11 cellular contexts compared by ENCODE assay signal in the genomic region with DNA sequence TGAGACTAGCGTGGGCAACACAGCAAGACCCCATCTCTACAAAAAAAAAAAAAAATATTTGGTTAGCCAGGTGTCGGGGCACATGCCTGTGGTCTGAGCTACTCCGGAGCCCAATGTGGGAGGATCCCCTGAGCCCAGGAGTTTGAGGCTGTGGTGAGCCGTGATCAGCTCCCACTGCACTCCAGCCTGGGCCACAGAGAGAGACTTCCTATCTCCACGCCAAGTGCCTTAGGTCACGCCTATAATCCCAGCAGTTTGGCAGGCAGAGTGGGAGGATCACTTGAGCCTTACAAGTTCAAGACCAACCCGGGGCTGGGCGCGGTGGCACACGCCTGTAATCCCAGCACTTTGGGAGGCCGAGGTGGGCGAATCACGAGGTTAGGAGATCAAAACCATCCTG. TPM values are rescaled to one million over a fixed set of nuclear protein-coding genes. Genes with fewer than 3 reads are reported as not detected.
DNase-seq lines count a peak whose midpoint lies in the region; ATAC-seq and TF ChIP-seq lines count a peak whose summit lies in the region.
"Had no signal": no experiment of that assay in that cellular context is flagged by ENCODE, and none has a peak within 500 bp of the region (broad histone marks: within the 10 kb centered on the region; RNA-seq: fewer than 3 reads in every experiment).

No MANE protein-coding gene starts in this region.

- H3K4me3 Mint-ChIP-seq in CD8-positive, alpha-beta T cell, result peak overlapping the region; percentile 80
- H3K4me3 Mint-ChIP-seq in activated T-cell treated with anti-CD3 and anti-CD28 coated beads, Interleukin-2, amount 50 U/mL, for 72 hours, result peak overlapping the region; percentile 92 to 94
- H3K4me3 Mint-ChIP-seq in natural killer cell, result peak overlapping the region; percentile 89
- H3K4me3 Mint-ChIP-seq: nephron progenitor cell had no signal

- no peak for TF ChIP-seq CTCF in CD8-positive, alpha-beta T cell (IDR thresholded peaks at IDR 0.05)
- no peak for TF ChIP-seq CTCF in Loucy (conservative IDR thresholded peaks at IDR 0.05; ENCODE audit: low read length)
- no peak for TF ChIP-seq CTCF in natural killer cell (IDR thresholded peaks at IDR 0.05)

- DNase-seq in CD8-positive, alpha-beta T cell, result no peak
- DNase-seq in activated T-cell treated with anti-CD3 and anti-CD28 coated beads, Interleukin-2, amount 50 U/mL, for 72 hours, result no peak
- no peak for DNase-seq in natural killer cell
- DNase-seq in LoVo (ENCODE audit: low spot score), result no peak
- no peak for DNase-seq in stimulated activated CD4-positive, alpha-beta T cell treated with anti-CD3 and anti-CD28 coated beads, Interleukin-4, amount 100 ng/mL, for 24 hours
- DNase-seq: Caco-2, hippocampal formation, NCI-H1105, nephron progenitor cell had no signal

- POLR2A ChIA-PET in CD8-positive, alpha-beta T cell (lab: Charles Lee), result interaction anchor here (0.6 to 4.1 kb wide), 5 partner anchors 10 to 40 kb away, joined by 4 to 16 read pairs (median 12); no protein-coding TSS in a partner anchor

- no peak overlapping the region for H3K27ac ChIP-seq in CD8-positive, alpha-beta T cell (ENCODE audit: low read depth, low read length)

- H3K9me3 Mint-ChIP-seq in CD8-positive, alpha-beta T cell, result no peaks in the 10 kb centered on the region
- H3K9me3 Mint-ChIP-seq in activated T-cell treated with anti-CD3 and anti-CD28 coated beads, Interleukin-2, amount 50 U/mL, for 72 hours, result no peaks in the 10 kb centered on the region
- no peaks in the 10 kb centered on the region for H3K9me3 Mint-ChIP-seq in natural killer cell
- H3K9me3 Mint-ChIP-seq: nephron progenitor cell had no signal

- no peaks in the 10 kb centered on the region for H3K27me3 Mint-ChIP-seq in CD8-positive, alpha-beta T cell (ENCODE audit: low read depth)
- no peaks in the 10 kb centered on the region for H3K27me3 Mint-ChIP-seq in activated T-cell treated with anti-CD3 and anti-CD28 coated beads, Interleukin-2, amount 50 U/mL, for 72 hours (ENCODE audit: low read depth)
- H3K27me3 Mint-ChIP-seq in natural killer cell (ENCODE audit: low read depth in 2 of 2), result no peaks in the 10 kb centered on the region

- no peak overlapping the region for H3K27ac Mint-ChIP-seq in CD8-positive, alpha-beta T cell
- peak overlapping the region; percentile 68 for H3K27ac Mint-ChIP-seq in activated T-cell treated with anti-CD3 and anti-CD28 coated beads, Interleukin-2, amount 50 U/mL, for 72 hours
- peak overlapping the region; percentile 93 to 98 for H3K27ac Mint-ChIP-seq in natural killer cell
- H3K27ac Mint-ChIP-seq: nephron progenitor cell had no signal

- H3K36me3 Mint-ChIP-seq in CD8-positive, alpha-beta T cell, result no peaks in the 10 kb centered on the region
- H3K36me3 Mint-ChIP-seq in activated T-cell treated with anti-CD3 and anti-CD28 coated beads, Interleukin-2, amount 50 U/mL, for 72 hours (ENCODE audit: insufficient read depth in 2 of 2), result no peaks in the 10 kb centered on the region
- no peaks in the 10 kb centered on the region for H3K36me3 Mint-ChIP-seq in natural killer cell

- peaks cover 30% of the 10 kb centered on the region for H3K4me1 Mint-ChIP-seq in CD8-positive, alpha-beta T cell (ENCODE audit: low read depth)
- peaks cover 47% of the 10 kb centered on the region for H3K4me1 Mint-ChIP-seq in activated T-cell treated with anti-CD3 and anti-CD28 coated beads, Interleukin-2, amount 50 U/mL, for 72 hours (ENCODE audit: low read depth)
- peaks cover 12 to 30% of the 10 kb centered on the region in 2 donors for H3K4me1 Mint-ChIP-seq in natural killer cell

- no peaks in the 10 kb centered on the region for H3K36me3 ChIP-seq in CD8-positive, alpha-beta T cell (ENCODE audit: insufficient read depth, low read length)
- no peaks in the 10 kb centered on the region for H3K36me3 ChIP-seq in Loucy (ENCODE audit: insufficient read depth, low read length)

- peaks cover 5% of the 10 kb centered on the region; the same call in 1 of the 2 replicates for H3K79me2 ChIP-seq in Loucy (ENCODE audit: insufficient read depth, low read length)

- intact Hi-C loops in CD8-positive, alpha-beta T cell (cut with DNase I, micrococcal nuclease), result no loop called here
- intact Hi-C loops in natural killer cell (cut with micrococcal nuclease), result loop anchor here (5.0 kb wide), 2 partner anchors 34 to 191 kb away; a partner anchor contains a TSS

- peaks cover 40% of the 10 kb centered on the region for H3K4me1 ChIP-seq in CD8-positive, alpha-beta T cell (ENCODE audit: insufficient read depth, low read length)
- peaks cover 30% of the 10 kb centered on the region for H3K4me1 ChIP-seq in Loucy (ENCODE audit: insufficient read depth, low read length, poor library complexity, severe bottlenecking)
- H3K4me1 ChIP-seq: Caco-2 had no signal

- H3K27me3 ChIP-seq in CD8-positive, alpha-beta T cell (ENCODE audit: insufficient read depth, low read length), result no peaks in the 10 kb centered on the region
- no peaks in the 10 kb centered on the region for H3K27me3 ChIP-seq in Loucy (ENCODE audit: insufficient read depth, low read length, poor library complexity, severe bottlenecking)

- no peaks in the 10 kb centered on the region for H3K9me2 ChIP-seq in Loucy (replicated peaks; ENCODE audit: low read depth, low read length)

- no peak for ATAC-seq in CD8-positive, alpha-beta T cell
- ATAC-seq in activated T-cell treated with anti-CD3 and anti-CD28 coated beads, Interleukin-2, amount 50 U/mL, for 72 hours (replicated peaks in 1 of 2), result no peak
- ATAC-seq in natural killer cell (no peak), GM19351 (IDR thresholded peaks at IDR 0.05; ENCODE audit: unreplicated experiment) (no peak)

- CTCF ChIA-PET in CD8-positive, alpha-beta T cell (lab: Charles Lee), result interaction anchor here (1.1 kb wide), 1 partner anchor 11 kb away, joined by 4 read pairs; a partner anchor contains a TSS

- H3K4me3 ChIP-seq in CD8-positive, alpha-beta T cell (ENCODE audit: low read depth, low read length), result peak overlapping the region; percentile 15
- H3K4me3 ChIP-seq in Loucy (ENCODE audit: low read length, poor library complexity, severe bottlenecking), result peak overlapping the region; percentile 66

- no peaks in the 10 kb centered on the region for H3F3A ChIP-seq in Loucy (ENCODE audit: low read depth)

- H2AFZ ChIP-seq in Loucy (ENCODE audit: low read length), result no peak overlapping the region

- peak overlapping the region; percentile 67 for H3K9ac ChIP-seq in Loucy (ENCODE audit: low read depth, low read length, poor library complexity, severe bottlenecking)

- peak overlapping the region; percentile 74 for H3K4me2 ChIP-seq in Loucy (ENCODE audit: low read depth, low read length, poor library complexity, severe bottlenecking)

- H3K9me3 ChIP-seq in CD8-positive, alpha-beta T cell (ENCODE audit: low read length), result no peaks in the 10 kb centered on the region
- H3K9me3 ChIP-seq in Loucy (ENCODE audit: insufficient read depth, low read depth, low read length), result no peaks in the 10 kb centered on the region
- H3K9me3 ChIP-seq: Caco-2 had no signal

- H4K20me1 ChIP-seq in Loucy (ENCODE audit: insufficient read depth, low read length, poor library complexity, severe bottlenecking), result no peaks in the 10 kb centered on the region

RNA-seq across cellular contexts. Expression of a gene that starts 8.7 kb away (rescaled TPM):
- 1 to 10 TPM; 6.4 to 7.3 TPM for total RNA-seq in CD8-positive, alpha-beta T cell
- 1 to 10 TPM; 4.2 to 4.5 TPM for total RNA-seq in activated T-cell treated with anti-CD3 and anti-CD28 coated beads, Interleukin-2, amount 50 U/mL, for 72 hours
- total RNA-seq in natural killer cell, result 10 to 100 TPM; 13.0 to 20.9 (median 13.1) TPM

RNA-seq across cellular contexts. Expression of a gene that starts 8.7 kb away (rescaled TPM):
- total RNA-seq in CD8-positive, alpha-beta T cell, result 10 to 100 TPM; 18.5 to 19.2 TPM
- total RNA-seq in activated T-cell treated with anti-CD3 and anti-CD28 coated beads, Interleukin-2, amount 50 U/mL, for 72 hours, result 10 to 100 TPM; 36.5 to 42.6 TPM
- 10 to 100 TPM; 43.1 to 53.7 (median 46.9) TPM for total RNA-seq in natural killer cell

RNA-seq across cellular contexts. Expression of a gene that starts 11.2 kb away (rescaled TPM):
- total RNA-seq in CD8-positive, alpha-beta T cell, result 100 to 1,000 TPM; 204 TPM
- 10 to 100 TPM; 84.2 to 92.1 TPM for total RNA-seq in activated T-cell treated with anti-CD3 and anti-CD28 coated beads, Interleukin-2, amount 50 U/mL, for 72 hours
- total RNA-seq in natural killer cell, result 100 to 1,000 TPM; 554 to 652 (median 608) TPM

RNA-seq across cellular contexts. Expression of a gene that starts 33.1 kb away (rescaled TPM):
- 10 to 100 TPM; 85.7 to 88.7 TPM for total RNA-seq in CD8-positive, alpha-beta T cell
- 10 to 100 TPM; 26.4 to 27.5 TPM for total RNA-seq in activated T-cell treated with anti-CD3 and anti-CD28 coated beads, Interleukin-2, amount 50 U/mL, for 72 hours
- 10 to 100 TPM; 29.1 to 38.4 (median 34.8) TPM for total RNA-seq in natural killer cell

RNA-seq across cellular contexts. Expression of a gene that starts 44.5 kb away (rescaled TPM):
- 100 to 1,000 TPM; 140 to 141 TPM for total RNA-seq in CD8-positive, alpha-beta T cell
- total RNA-seq in activated T-cell treated with anti-CD3 and anti-CD28 coated beads, Interleukin-2, amount 50 U/mL, for 72 hours, result 10 to 100 TPM; 63.7 to 66.5 TPM
- total RNA-seq in natural killer cell, result 100 to 1,000 TPM; 138 to 143 (median 139) TPM
